Comparison of ENCODE assay signal across 35 cellular contexts in genomic region chr13:26596458-26596857, GRCh38.
"Had no signal": no experiment of that assay in that cellular context is flagged by ENCODE, and none has a peak within 500 bp of the region (broad histone marks: within the 10 kb centered on the region; RNA-seq: fewer than 3 reads in every experiment).

No MANE protein-coding gene starts in this region.

- H3K4me3 ChIP-seq: MG63 had no signal

- DNase-seq: Karpas-422, Kasumi-1, MG63, MM.1S, MV-4-11, NCI-H1048, NCI-H1092, NCI-H1092 treated with DMSO at 0.1 percent for 48 hours, NCI-H1105, NCI-H1105 treated with DMSO at 0.1 percent for 48 hours, NCI-H1417, NCI-H1417 treated with DMSO at 0.1 percent for 48 hours, NCI-H1436, NCI-H1436 treated with DMSO at 0.1 percent for 48 hours, NCI-H146, NCI-H1694, NCI-H1694 treated with DMSO at 0.1 percent for 48 hours, NCI-H187, NCI-H187 treated with DMSO at 0.1 percent for 48 hours, NCI-H1930, NCI-H2029, NCI-H2029 treated with DMSO at 0.1 percent for 48 hours, NCI-H2081, NCI-H2081 treated with DMSO at 0.1 percent for 48 hours, NCI-H2107, NCI-H2171, NCI-H2171 treated with DMSO at 0.1 percent for 48 hours, NCI-H2227 treated with DMSO at 0.1 percent for 48 hours, NCI-H226, NCI-H345, NCI-H446, NCI-H446 treated with DMSO at 0.1 percent for 48 hours, NCI-H510A, NCI-H510A treated with DMSO at 0.1 percent for 48 hours, NCI-H524 had no signal
